In genomic region chr2:56519806-56520205, GRCh38 we compare ENCODE assay signal across 27 cellular contexts.
"Had no signal": no experiment of that assay in that cellular context is flagged by ENCODE, and none has a peak within 500 bp of the region (broad histone marks: within the 10 kb centered on the region; RNA-seq: fewer than 3 reads in every experiment).

No MANE protein-coding gene starts in this region.

- H3K36me3 Mint-ChIP-seq: brain; stimulated activated memory B cell treated with anti-CD40 and anti-IgM and Interleukin-4, amounts not matched to agents 10 μg/mL and 1 μg/mL and 100 μg/mL, for 72 hours had no signal

- H3K27ac ChIP-seq: cardiac muscle cell, foreskin keratinocyte, left ventricle myocardium inferior, thyroid gland, upper lobe of left lung had no signal

- H3K4me3 Mint-ChIP-seq: activated CD4-positive, alpha-beta memory T cell treated with anti-CD3 and anti-CD28 coated beads, Interleukin-2, amount 10 ng/mL, durations not matched to agents 7 days and 5 days; activated CD4-positive, alpha-beta T cell treated with anti-CD3 and anti-CD28 coated beads, Interleukin-2, amount 10 ng/mL, durations not matched to agents 7 days and 5 days; activated naive CD8-positive, alpha-beta T cell treated with anti-CD3 and anti-CD28 coated beads, Interleukin-2, amount 50 U/mL, for 24 hours; activated T-cell treated with anti-CD3 and anti-CD28 coated beads, Interleukin-2, amount 50 U/mL, for 24 hours; brain; effector memory CD8-positive, alpha-beta T cell; natural killer cell treated with Interleukin-12 subunit alpha and Interleukin-12 subunit beta and Interleukin-15 and Interleukin-18, amount 100 ng/mL, for 72 hours; stimulated activated memory B cell treated with anti-CD40 and anti-IgM and Interleukin-4, amounts not matched to agents 10 μg/mL and 1 μg/mL and 100 μg/mL, for 72 hours; stimulated activated naive CD8-positive, alpha-beta T cell treated with anti-CD3 and anti-CD28 coated beads, Interleukin-15, amount 100 ng/mL, for 72 hours had no signal

- H3K9me3 Mint-ChIP-seq: activated CD4-positive, alpha-beta T cell treated with anti-CD3 and anti-CD28 coated beads, Interleukin-2, amount 10 ng/mL, durations not matched to agents 7 days and 5 days; brain had no signal

- H3K27me3 ChIP-seq: foreskin keratinocyte, thyroid gland, upper lobe of left lung had no signal

- H3K27me3 Mint-ChIP-seq: activated CD4-positive, alpha-beta memory T cell treated with anti-CD3 and anti-CD28 coated beads, Interleukin-2, amount 10 ng/mL, durations not matched to agents 7 days and 5 days; activated CD4-positive, alpha-beta T cell treated with anti-CD3 and anti-CD28 coated beads, Interleukin-2, amount 10 ng/mL, durations not matched to agents 7 days and 5 days; activated naive CD8-positive, alpha-beta T cell treated with anti-CD3 and anti-CD28 coated beads, Interleukin-2, amount 50 U/mL, for 24 hours; activated T-cell treated with anti-CD3 and anti-CD28 coated beads, Interleukin-2, amount 50 U/mL, for 24 hours; effector memory CD8-positive, alpha-beta T cell; natural killer cell treated with Interleukin-12 subunit alpha and Interleukin-12 subunit beta and Interleukin-15 and Interleukin-18, amount 100 ng/mL, for 72 hours; stimulated activated memory B cell treated with anti-CD40 and anti-IgM and Interleukin-4, amounts not matched to agents 10 μg/mL and 1 μg/mL and 100 μg/mL, for 72 hours; stimulated activated naive CD8-positive, alpha-beta T cell treated with anti-CD3 and anti-CD28 coated beads, Interleukin-15, amount 100 ng/mL, for 72 hours had no signal

- DNase-seq: activated CD4-positive, alpha-beta memory T cell treated with anti-CD3 and anti-CD28 coated beads, Interleukin-2, amount 10 ng/mL, durations not matched to agents 7 days and 5 days; activated CD4-positive, alpha-beta T cell treated with anti-CD3 and anti-CD28 coated beads for 1 hour; activated CD4-positive, alpha-beta T cell treated with anti-CD3 and anti-CD28 coated beads, Interleukin-2, amount 10 ng/mL, durations not matched to agents 7 days and 5 days; activated CD8-positive, alpha-beta memory T cell treated with anti-CD3 and anti-CD28 coated beads, Interleukin-2, amount 50 U/mL, for 48 hours; activated gamma-delta T cell treated with Interleukin-2 at 50 U/mL for 16 hours; activated naive CD4-positive, alpha-beta T cell treated with anti-CD3 and anti-CD28 coated beads, Interleukin-2, amount 50 U/mL, for 16 hours; activated naive CD8-positive, alpha-beta T cell treated with anti-CD3 and anti-CD28 coated beads, Interleukin-2, amount 50 U/mL, for 24 hours; activated T-cell treated with anti-CD3 and anti-CD28 coated beads, Interleukin-2, amount 50 U/mL, for 24 hours; anterior cingulate cortex; cortex of kidney; effector memory CD8-positive, alpha-beta T cell; erythroblast; foreskin keratinocyte; left ventricle myocardium inferior; mucosa of descending colon; small intestine; stimulated activated CD4-positive, alpha-beta T cell treated with anti-CD3 and anti-CD28 coated beads, Interleukin-4, amount 100 ng/mL, for 24 hours; stimulated activated naive CD8-positive, alpha-beta T cell treated with anti-CD3 and anti-CD28 coated beads, Interleukin-15, amount 100 ng/mL, for 72 hours; substantia nigra; T-helper 2 cell; thyroid gland had no signal

- H3K4me1 Mint-ChIP-seq: activated CD4-positive, alpha-beta memory T cell treated with anti-CD3 and anti-CD28 coated beads, Interleukin-2, amount 10 ng/mL, durations not matched to agents 7 days and 5 days; activated CD4-positive, alpha-beta T cell treated with anti-CD3 and anti-CD28 coated beads, Interleukin-2, amount 10 ng/mL, durations not matched to agents 7 days and 5 days; activated naive CD8-positive, alpha-beta T cell treated with anti-CD3 and anti-CD28 coated beads, Interleukin-2, amount 50 U/mL, for 24 hours; stimulated activated memory B cell treated with anti-CD40 and anti-IgM and Interleukin-4, amounts not matched to agents 10 μg/mL and 1 μg/mL and 100 μg/mL, for 72 hours; stimulated activated naive CD8-positive, alpha-beta T cell treated with anti-CD3 and anti-CD28 coated beads, Interleukin-15, amount 100 ng/mL, for 72 hours had no signal

- ATAC-seq: activated naive CD8-positive, alpha-beta T cell treated with anti-CD3 and anti-CD28 coated beads, Interleukin-2, amount 50 U/mL, for 24 hours; effector memory CD8-positive, alpha-beta T cell; foreskin keratinocyte; mucosa of descending colon; natural killer cell treated with Interleukin-12 subunit alpha and Interleukin-12 subunit beta and Interleukin-15 and Interleukin-18, amount 100 ng/mL, for 72 hours; sciatic nerve; stimulated activated memory B cell treated with anti-CD40 and anti-IgM and Interleukin-4, amounts not matched to agents 10 μg/mL and 1 μg/mL and 100 μg/mL, for 72 hours; stimulated activated naive CD8-positive, alpha-beta T cell treated with anti-CD3 and anti-CD28 coated beads, Interleukin-15, amount 100 ng/mL, for 72 hours had no signal

- H3K36me3 ChIP-seq: cardiac muscle cell, left ventricle myocardium inferior, thyroid gland, upper lobe of left lung had no signal

- H3K4me1 ChIP-seq: upper lobe of left lung had no signal

- H3K4me3 ChIP-seq: cardiac muscle cell, left ventricle myocardium inferior, mucosa of descending colon, thyroid gland, upper lobe of left lung had no signal

- H3K27ac Mint-ChIP-seq: activated CD4-positive, alpha-beta memory T cell treated with anti-CD3 and anti-CD28 coated beads, Interleukin-2, amount 10 ng/mL, durations not matched to agents 7 days and 5 days; activated CD4-positive, alpha-beta T cell treated with anti-CD3 and anti-CD28 coated beads, Interleukin-2, amount 10 ng/mL, durations not matched to agents 7 days and 5 days; activated naive CD8-positive, alpha-beta T cell treated with anti-CD3 and anti-CD28 coated beads, Interleukin-2, amount 50 U/mL, for 24 hours; activated T-cell treated with anti-CD3 and anti-CD28 coated beads, Interleukin-2, amount 50 U/mL, for 24 hours; brain; effector memory CD8-positive, alpha-beta T cell; natural killer cell treated with Interleukin-12 subunit alpha and Interleukin-12 subunit beta and Interleukin-15 and Interleukin-18, amount 100 ng/mL, for 72 hours; stimulated activated memory B cell treated with anti-CD40 and anti-IgM and Interleukin-4, amounts not matched to agents 10 μg/mL and 1 μg/mL and 100 μg/mL, for 72 hours; stimulated activated naive CD8-positive, alpha-beta T cell treated with anti-CD3 and anti-CD28 coated beads, Interleukin-15, amount 100 ng/mL, for 72 hours had no signal

- H3K9me3 ChIP-seq: left ventricle myocardium inferior, mucosa of descending colon, thyroid gland, upper lobe of left lung had no signal
